In the genomic region with DNA sequence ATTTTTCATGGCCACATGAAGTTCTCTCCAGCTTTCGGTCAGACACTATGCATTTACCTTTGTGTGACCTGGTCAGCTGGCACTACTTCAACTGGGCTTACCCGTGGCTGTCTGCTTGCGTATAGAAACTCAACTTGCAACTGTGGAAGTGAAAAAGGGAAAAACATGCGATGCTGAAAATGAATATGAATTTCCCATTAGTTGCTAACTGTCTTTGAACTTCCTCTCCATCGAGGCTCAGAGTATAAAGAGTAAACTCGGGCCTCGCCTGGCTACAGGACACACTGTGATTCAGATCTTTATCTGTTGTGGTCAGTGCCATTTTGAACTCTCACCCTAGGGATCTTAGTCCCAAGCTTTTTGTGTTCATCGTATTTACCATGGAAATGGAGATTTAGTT, we compare ENCODE assay signal across 32 cellular contexts. TPM values are rescaled to one million over a fixed set of nuclear protein-coding genes. Genes with fewer than 3 reads are reported as not detected.
A peak's percentile ranks its signal among the peaks of the same experiment; 100 is the strongest.
DNase-seq lines count a peak whose midpoint lies in the region; ATAC-seq, FAIRE-seq and TF ChIP-seq lines count a peak whose summit lies in the region.
"Had no signal": no experiment of that assay in that cellular context is flagged by ENCODE, and none has a peak within 500 bp of the region (broad histone marks: within the 10 kb centered on the region; RNA-seq: fewer than 3 reads in every experiment).

No MANE protein-coding gene starts in this region.

- H3K79me2 ChIP-seq in HepG2 (ENCODE audit: insufficient read depth, low read length) (no peaks in the 10 kb centered on the region), GM12878 (ENCODE audit: control insufficient read depth, insufficient read depth, low read length) (no peaks in the 10 kb centered on the region), smooth muscle cell (ENCODE audit: low read depth) (no peaks in the 10 kb centered on the region)

- RAD21 ChIA-PET in GM12878 (lab: Charles Lee; ENCODE audit: unreplicated experiment): interaction anchor here (0.6 to 1.4 kb wide), 3 partner anchors 48 to 70 kb away, joined by 3 to 4 read pairs (median 3); no protein-coding TSS in a partner anchor

- WGBS in HepG2 (ENCODE audit: low lambda C conversion rate): 23% methylated on average over 8 of the region's 8 CpGs
- 64% methylated on average over 8 of the region's 8 CpGs for WGBS in right lobe of liver (ENCODE audit: insufficient coverage, low coverage, low lambda C conversion rate, missing lambda C conversion rate)
- WGBS in GM12878 (ENCODE audit: insufficient coverage, insufficient replicate concordance, low lambda C conversion rate, missing lambda C conversion rate): 24% methylated on average over 8 of the region's 8 CpGs
- WGBS in smooth muscle cell (ENCODE audit: low lambda C conversion rate): 91% methylated on average over 8 of the region's 8 CpGs

- no peak overlapping the region for H2AFZ ChIP-seq in HepG2 (ENCODE audit: low read length)
- peak overlapping the region; percentile 54 for H2AFZ ChIP-seq in GM12878 (ENCODE audit: control insufficient read depth, low read depth, low read length)
- H2AFZ ChIP-seq in smooth muscle cell (ENCODE audit: low read depth): no peak overlapping the region

- intact Hi-C loops in HepG2 (cut with micrococcal nuclease; ENCODE audit: unreplicated experiment): no loop called here
- intact Hi-C loops in right lobe of liver (cut with DNase I): no loop called here
- intact Hi-C loops in GM12878 (cut with micrococcal nuclease; ENCODE audit: unreplicated experiment): no loop called here

- H3K4me1 ChIP-seq in HepG2 (ENCODE audit: insufficient read depth, low read length) (peaks cover 39% of the 10 kb centered on the region), right lobe of liver (peaks cover 0 to 18% (median 2%) of the 10 kb centered on the region in 4 donors), GM12878 (ENCODE audit: control insufficient read depth, insufficient read depth, low read length) (peaks cover 12% of the 10 kb centered on the region), smooth muscle cell (ENCODE audit: low read depth) (no peaks in the 10 kb centered on the region)
- H3K4me1 ChIP-seq: foreskin keratinocyte, lower lobe of right lung had no signal

- CTCF ChIA-PET in HepG2 (lab: Yijun Ruan, JAX; ENCODE audit: low intra/inter-chr PET ratio, low total read pairs): no interaction called here
- CTCF ChIA-PET in GM12878 (lab: Yijun Ruan, JAX): interaction anchor here (0.8 to 2.0 kb wide), 3 partner anchors 11 to 353 kb away, joined by 3 to 6 read pairs (median 3); no protein-coding TSS in a partner anchor

- SMC1A ChIA-PET in GM12878 (lab: Charles Lee; ENCODE audit: uncharacterized antibody, unreplicated experiment): interaction anchor here (1.0 to 2.6 kb wide), 11 partner anchors 13 to 349 kb away, joined by 3 to 9 read pairs (median 4); no protein-coding TSS in a partner anchor

- H3K4me2 ChIP-seq in HepG2 (ENCODE audit: low read depth, low read length) (no peak overlapping the region; the same call in 1 of the 2 replicates), GM12878 (ENCODE audit: control insufficient read depth, insufficient read depth) (peak overlapping the region; percentile 64; the same call in 1 of the 2 replicates), smooth muscle cell (no peak overlapping the region)

- H3F3A ChIP-seq in smooth muscle cell (ENCODE audit: low read depth): peaks cover 4% of the 10 kb centered on the region

- no peak for FAIRE-seq in HepG2 (lab: Jason Lieb, UNC)
- FAIRE-seq in GM12878 (lab: Jason Lieb, UNC): peak; percentile 61
- FAIRE-seq: A204.1, urothelium cell line had no signal

- H3K27me3 ChIP-seq in HepG2 (ENCODE audit: control insufficient read depth in 1 of 2, insufficient read depth in 2 of 2, low read length in 2 of 2) (no peaks in the 10 kb centered on the region; a peak in 1 of 5 replicates), right lobe of liver (no peaks in the 10 kb centered on the region), GM12878 (replicated peaks in 1 of 2; ENCODE audit: control insufficient read depth in 2 of 2, insufficient read depth in 2 of 2, low read length in 1 of 2) (no peaks in the 10 kb centered on the region), smooth muscle cell (ENCODE audit: low read depth) (no peaks in the 10 kb centered on the region)
- H3K27me3 ChIP-seq: brain microvascular endothelial cell, esophagus squamous epithelium, foreskin keratinocyte, heart left ventricle, SJSA1 had no signal

- no peak overlapping the region for H3K9ac ChIP-seq in HepG2 (ENCODE audit: insufficient read depth, low read depth, low read length)
- no peak overlapping the region for H3K9ac ChIP-seq in GM12878 (ENCODE audit: control insufficient read depth, insufficient read depth, low read length)
- no peak overlapping the region for H3K9ac ChIP-seq in smooth muscle cell (ENCODE audit: low read depth)

- TF ChIP-seq EP300 in HepG2 (IDR thresholded peaks at IDR 0.05; ENCODE audit: low read depth in 2 of 2, low read length in 2 of 2) (no peak), HepG2 (CRISPR knock-in tag; IDR thresholded peaks at IDR 0.05; ENCODE audit: borderline replicate concordance) (no peak), GM12878 (IDR thresholded peaks at IDR 0.05; ENCODE audit: borderline replicate concordance in 1 of 2, control insufficient read depth in 1 of 2, low read depth in 2 of 2, low read length in 2 of 2) (peak; percentile 27 to 40; a peak in 2 of 4 replicates)

- DNase-seq in HepG2 (ENCODE audit: low spot score) (no peak), right lobe of liver (no peak), GM12878 (ENCODE audit: low read depth, low spot score) (no peak), NCI-H748 (lab: John Stamatoyannopoulos, UW; ENCODE audit: unreplicated experiment) (no peak), smooth muscle cell (lab: John Stamatoyannopoulos, UW; ENCODE audit: unreplicated experiment) (no peak), C1 segment of cervical spinal cord (lab: John Stamatoyannopoulos, UW) (no peak)
- DNase-seq: activated CD4-positive, alpha-beta T cell treated with anti-CD3 and anti-CD28 coated beads for 48 hours; activated CD8-positive, alpha-beta memory T cell treated with anti-CD3 and anti-CD28 coated beads for 24 hours; activated T-cell treated with anti-CD3 and anti-CD28 coated beads for 4 hours; amygdala; brain microvascular endothelial cell; CD8-positive, alpha-beta memory T cell; cerebellar nuclear complex; EL; esophagus squamous epithelium; foreskin keratinocyte; Karpas-422; lower lobe of right lung; natural killer cell; NCI-H1436 treated with DMSO at 0.1 percent for 48 hours; NCI-H345; NCI-H69; stimulated activated naive CD8-positive, alpha-beta T cell treated with anti-CD3 and anti-CD28 coated beads, Interleukin-15, Interleukin-2, amounts not matched to agents 100 U/mL and 50 U/mL, for 24 hours; T1000; WERI-Rb-1 had no signal

- H3K9me3 ChIP-seq in HepG2 (ENCODE audit: low read length): no peaks in the 10 kb centered on the region
- no peaks in the 10 kb centered on the region for H3K9me3 ChIP-seq in right lobe of liver
- no peaks in the 10 kb centered on the region; the same call in 2 of the 3 replicates for H3K9me3 ChIP-seq in GM12878 (replicated peaks; ENCODE audit: control insufficient read depth, insufficient read depth, low read length)
- H3K9me3 ChIP-seq in smooth muscle cell (replicated peaks; ENCODE audit: low read depth): no peaks in the 10 kb centered on the region
- H3K9me3 ChIP-seq: esophagus squamous epithelium, heart left ventricle, lower lobe of right lung, SJSA1 had no signal

- H4K20me1 ChIP-seq in HepG2 (ENCODE audit: insufficient read depth, low read length) (no peaks in the 10 kb centered on the region), GM12878 (ENCODE audit: control insufficient read depth, insufficient read depth) (no peaks in the 10 kb centered on the region), smooth muscle cell (ENCODE audit: low read depth) (no peaks in the 10 kb centered on the region)

- TF ChIP-seq CTCF in HepG2 (CRISPR knock-in tag; IDR thresholded peaks at IDR 0.05): no peak
- no peak for TF ChIP-seq CTCF in right lobe of liver (IDR thresholded peaks at IDR 0.05)
- TF ChIP-seq CTCF in GM12878 (IDR thresholded peaks at IDR 0.05 in 2 of 3, conservative IDR thresholded peaks at IDR 0.05 in 1 of 3; ENCODE audit: control insufficient read depth in 2 of 3, extremely low read depth in 1 of 3, insufficient read depth in 1 of 3, low read depth in 3 of 3, low read length in 3 of 3): no peak
- no peak for TF ChIP-seq CTCF in smooth muscle cell (IDR thresholded peaks at IDR 0.05; ENCODE audit: borderline replicate concordance, insufficient read depth, poor library complexity, severe bottlenecking)

- H3K36me3 ChIP-seq in HepG2 (replicated peaks in 1 of 2; ENCODE audit: control insufficient read depth in 1 of 2, insufficient read depth in 2 of 2, low read length in 2 of 2): no peaks in the 10 kb centered on the region
- H3K36me3 ChIP-seq in right lobe of liver: no peaks in the 10 kb centered on the region
- no peaks in the 10 kb centered on the region for H3K36me3 ChIP-seq in GM12878 (ENCODE audit: control insufficient read depth in 2 of 2, insufficient read depth in 2 of 2, low read length in 1 of 2)
- H3K36me3 ChIP-seq in smooth muscle cell (ENCODE audit: low read depth): no peaks in the 10 kb centered on the region
- H3K36me3 ChIP-seq: brain microvascular endothelial cell, esophagus squamous epithelium, heart left ventricle, lower lobe of right lung, SJSA1, WERI-Rb-1 had no signal

- ATAC-seq in HepG2 (0 out of 3 replicates have a peak, but pooled peaks have one; percentile 34), right lobe of liver (no peak), HG03378 (IDR thresholded peaks at IDR 0.05; ENCODE audit: unreplicated experiment) (peak; percentile 50), GM12878 (peak; percentile 86), GM19467 (IDR thresholded peaks at IDR 0.05; ENCODE audit: unreplicated experiment) (no peak)
- ATAC-seq: activated naive CD4-positive, alpha-beta T cell treated with anti-CD3 and anti-CD28 coated beads, Interleukin-2, amount 50 U/mL, for 72 hours; foreskin keratinocyte; natural killer cell; stimulated activated naive CD8-positive, alpha-beta T cell treated with anti-CD3 and anti-CD28 coated beads, Interleukin-15, Interleukin-2, amounts not matched to agents 100 U/mL and 50 U/mL, for 24 hours had no signal

- H3K27ac ChIP-seq in HepG2 (ENCODE audit: extremely low read length, insufficient read depth, low read length) (no peak overlapping the region), right lobe of liver (no peak overlapping the region), GM12878 (ENCODE audit: control insufficient read depth, insufficient read depth) (no peak overlapping the region), smooth muscle cell (ENCODE audit: low read depth) (no peak overlapping the region)
- H3K27ac ChIP-seq: brain microvascular endothelial cell, esophagus squamous epithelium, foreskin keratinocyte, lower lobe of right lung, SJSA1, WERI-Rb-1 had no signal

- BruUV-seq in HepG2 (replicated peaks; lab: Mats Ljungman, UMichigan) (no TSS peak), GM12878 (replicated peaks; lab: Mats Ljungman, UMichigan) (no TSS peak)

- in situ Hi-C loops in HepG2 (cut with HindIII; ENCODE audit: extremely low pct_ligation_motif_present, low pct_unique_long_range_greater_than_20kb): no loop called here
- in situ Hi-C loops in GM12878 (cut with MboI): no loop called here

- no peak overlapping the region for H3K4me3 ChIP-seq in HepG2 (replicated peaks in 1 of 3; ENCODE audit: insufficient read depth in 1 of 3, low read depth in 2 of 3, low read length in 3 of 3)
- H3K4me3 ChIP-seq in right lobe of liver: no peak overlapping the region
- H3K4me3 ChIP-seq in GM12878: no peak overlapping the region
- H3K4me3 ChIP-seq in smooth muscle cell: no peak overlapping the region
- H3K4me3 ChIP-seq: esophagus squamous epithelium, heart left ventricle, lower lobe of right lung, SJSA1 had no signal

- TF ChIP-seq RAD21 in HepG2 (CRISPR knock-in tag; IDR thresholded peaks at IDR 0.05) (no peak), GM12878 (IDR thresholded peaks at IDR 0.05; ENCODE audit: insufficient read depth, low read depth, low read length) (no peak)

- TF ChIP-seq POLR2A in HepG2 (IDR thresholded peaks at IDR 0.05; ENCODE audit: insufficient read depth in 1 of 2, low read depth in 2 of 2, low read length in 2 of 2) (no peak), right lobe of liver (IDR thresholded peaks at IDR 0.05) (no peak), GM12878 (IDR thresholded peaks at IDR 0.05; ENCODE audit: low read depth, low read length) (no peak)

- POLR2A ChIA-PET in HepG2 (lab: Yijun Ruan, JAX) (no interaction called here), GM12878 (lab: Charles Lee) (interaction anchor here (1.3 kb wide), 1 partner anchor 15 kb away, joined by 3 read pairs; no protein-coding TSS in a partner anchor)

RNA-seq across cellular contexts. Expression of a gene that starts 26.8 kb away (rescaled TPM):
- total RNA-seq in HepG2 (2016; rRNA removed; fragmentation: Illumina TruSeq; extraction: Trizol): 5.5 and 25.9 TPM in 2 replicates
- total RNA-seq in HepG2 (2016; cell fraction: cytosol; rRNA removed; fragmentation: Illumina TruSeq; extraction: Trizol; ENCODE audit: low read depth): 2.7 and 3.1 TPM in 2 replicates
- total RNA-seq in HepG2 (2016; cell fraction: insoluble cytoplasmic fraction; rRNA removed; fragmentation: Illumina TruSeq; extraction: Trizol): 5.7 and 27.3 TPM in 2 replicates
- 4.4 and 4.9 TPM in 2 replicates for total RNA-seq in HepG2 (2016; cell fraction: membrane; rRNA removed; fragmentation: Illumina TruSeq; extraction: Trizol)
- total RNA-seq in HepG2 (2016; cell fraction: nucleus; rRNA removed; fragmentation: Illumina TruSeq; extraction: Trizol): 68.6 TPM in 2 replicates
- polyA plus RNA-seq in HepG2 (2011; rRNA removed): 60.6 and 64.4 TPM in 2 replicates
- polyA plus RNA-seq in HepG2 (2011; cell fraction: cytosol; rRNA removed): 15.1 and 18.0 TPM in 2 replicates
- 119 and 131 TPM in 2 replicates for polyA plus RNA-seq in HepG2 (2011; cell fraction: nucleus; rRNA removed)
- polyA plus RNA-seq in HepG2 (2012): 6.7 and 12.3 TPM in 2 replicates
- polyA plus RNA-seq in HepG2 (2016; cell fraction: cytosol; fragmentation: Illumina TruSeq; extraction: Trizol; ENCODE audit: low read depth): 1.2 and 1.6 TPM in 2 replicates
- polyA plus RNA-seq in HepG2 (2016; cell fraction: insoluble cytoplasmic fraction; fragmentation: Illumina TruSeq; extraction: Trizol; ENCODE audit: low read depth): 3.7 and 4.3 TPM in 2 replicates
- polyA plus RNA-seq in HepG2 (2016; cell fraction: membrane; fragmentation: Illumina TruSeq; extraction: Trizol; ENCODE audit: low read depth): 1.9 and 2.3 TPM in 2 replicates
- 93.3 and 117 TPM in 2 replicates for polyA plus RNA-seq in HepG2 (2016; cell fraction: nucleus; fragmentation: Illumina TruSeq; extraction: Trizol; ENCODE audit: insufficient read depth, low read depth)
- polyA minus RNA-seq in HepG2 (2011; rRNA and poly(A)+ RNA removed; ENCODE audit: low replicate concordance): 12.8 and 49.4 TPM in 2 replicates
- polyA minus RNA-seq in HepG2 (2011; cell fraction: cytosol; rRNA and poly(A)+ RNA removed): 11.4 and 16.5 TPM in 2 replicates
- polyA minus RNA-seq in HepG2 (2011; cell fraction: nucleus; rRNA and poly(A)+ RNA removed): 170 and 306 TPM in 2 replicates
- 10 to 100 TPM; 23.4 to 83.1 (median 44.4) TPM for total RNA-seq in right lobe of liver
- total RNA-seq in GM12878 (2013; cell fraction: nucleolus; rRNA removed): 396 and 457 TPM in 2 replicates
- 19.0 and 23.6 TPM in 2 replicates for total RNA-seq in GM12878 (2014; rRNA removed)
- 20.1 and 24.3 TPM in 2 replicates for total RNA-seq in GM12878 (2014; rRNA removed; fragmentation: Illumina TruSeq; extraction: Trizol)
- 27.0 and 27.3 TPM in 2 replicates for total RNA-seq in GM12878 (2021)
- polyA plus RNA-seq in GM12878 (2011; ENCODE audit: low read depth): 15.6 TPM
- 50.8 and 53.8 TPM in 2 replicates for polyA plus RNA-seq in GM12878 (2011; rRNA removed)
- 22.1 and 28.4 TPM in 2 replicates for polyA plus RNA-seq in GM12878 (2011; cell fraction: cytosol; rRNA removed)
- 95.4 and 129 TPM in 2 replicates for polyA plus RNA-seq in GM12878 (2011; cell fraction: nucleus; rRNA removed)
- polyA plus RNA-seq in GM12878 (2012): 19.3 and 20.9 TPM in 2 replicates
- polyA plus RNA-seq in GM12878 (2014; fragmentation: Illumina TruSeq; extraction: Trizol): 16.5 and 21.7 TPM in 2 replicates
- 1 to 10 TPM; 6.3 to 8.9 TPM for polyA plus RNA-seq in GM12878 (2014; fragmentation: Nextera tagmentation; extraction: Ambion mirVana)
- 18.2 TPM in 2 replicates for polyA plus RNA-seq in GM12878 (2014; rRNA removed)
- polyA plus RNA-seq in GM12878 (2016; fragmentation: Nextera tagmentation; extraction: Ambion mirVana): 1 to 10 TPM; 7.7 to 8.5 TPM
- polyA minus RNA-seq in GM12878 (2011; rRNA and poly(A)+ RNA removed): 114 and 135 TPM in 2 replicates
- polyA minus RNA-seq in GM12878 (2011; cell fraction: cytosol; rRNA and poly(A)+ RNA removed): 25.4 and 32.1 TPM in 2 replicates
- 165 and 223 TPM in 2 replicates for polyA minus RNA-seq in GM12878 (2011; cell fraction: nucleus; rRNA and poly(A)+ RNA removed)
- total RNA-seq in smooth muscle cell: 236 and 307 TPM in 2 replicates
- polyA plus RNA-seq in smooth muscle cell: 269 and 306 TPM in 2 replicates

Comparison
In these comparisons a context has a peak if more than half of its experiments do, and no peak if none do; other contexts are left out.
1. ATAC-seq: peak in HepG2 (single experiment), HG03378 (single experiment) and GM12878 (single experiment); none in right lobe of liver (0 of 4) and GM19467 (single experiment).